Comparison of ENCODE assay signal across 1 cellular context in genomic region chr10:6140141-6140841, GRCh38.
TF ChIP-seq lines count a peak whose summit lies in the region.

No MANE protein-coding gene starts in this region.

TF ChIP-seq in H1, 55 proteins besides CTCF, POLR2A, EP300 and RAD21:
- TF ChIP-seq TEAD4 (IDR thresholded peaks at IDR 0.05; ENCODE audit: low read depth, low read length) = peak; percentile 74
- no peak for TF ChIP-seq GABPA (IDR thresholded peaks at IDR 0.05; ENCODE audit: borderline replicate concordance, insufficient read depth, low read length)
TF ChIP-seq in H1: peak in this region for 1.
